In the genomic region with DNA sequence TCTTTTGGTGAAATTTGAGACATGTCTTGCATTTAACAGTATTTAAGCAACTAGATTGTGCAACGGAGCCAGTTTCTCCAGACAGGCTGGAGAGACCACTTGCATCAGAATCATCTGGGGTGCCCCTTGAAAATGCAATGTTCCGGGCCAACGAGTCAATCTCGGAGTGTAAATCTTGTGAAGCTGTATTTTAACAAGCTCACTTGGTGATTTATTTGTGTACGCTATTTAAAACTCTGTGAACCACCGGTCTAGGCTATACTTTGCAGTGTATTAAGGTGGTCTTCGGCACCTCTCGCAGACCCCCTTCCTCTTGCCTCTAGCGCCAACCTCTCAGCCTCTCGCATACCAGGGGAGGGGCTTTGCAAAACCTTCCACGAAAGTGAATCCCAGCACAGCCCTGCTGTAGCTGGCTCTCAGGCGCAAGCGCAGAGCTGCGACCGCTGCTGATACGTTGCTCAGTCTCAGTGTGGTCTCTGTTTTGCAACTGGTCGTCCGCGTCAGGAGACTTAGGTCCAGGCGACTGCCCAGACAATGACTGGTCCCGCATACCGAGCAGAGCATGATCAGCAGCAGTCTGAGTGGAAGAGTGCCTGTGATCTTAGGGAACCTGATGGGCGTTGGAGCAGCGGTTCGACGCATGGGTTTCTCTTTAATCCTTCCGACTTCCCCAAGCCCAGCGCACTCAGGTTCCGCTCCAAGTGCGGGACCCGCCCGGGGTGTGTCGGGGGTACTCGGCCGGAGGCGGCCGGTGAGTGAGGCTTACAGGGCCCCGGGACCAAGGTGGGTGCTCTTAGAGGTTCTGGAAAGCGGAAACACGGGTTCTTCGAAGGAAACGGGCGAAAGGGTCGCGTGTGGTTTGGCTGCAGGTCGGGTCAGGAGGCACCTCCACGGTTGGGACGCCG, we compare ENCODE assay signal across 1 cellular context.
TF ChIP-seq lines count a peak whose summit lies in the region.

A gene (plus strand): TSS at position 467 of the 905 bp plus-strand sequence. CDS start 11,612 bp downstream, outside the sequence.

TF ChIP-seq in GM12878, 131 proteins besides CTCF, POLR2A, EP300 and RAD21 (continued from another document and continues in another):
- TF ChIP-seq, protein P1, sequence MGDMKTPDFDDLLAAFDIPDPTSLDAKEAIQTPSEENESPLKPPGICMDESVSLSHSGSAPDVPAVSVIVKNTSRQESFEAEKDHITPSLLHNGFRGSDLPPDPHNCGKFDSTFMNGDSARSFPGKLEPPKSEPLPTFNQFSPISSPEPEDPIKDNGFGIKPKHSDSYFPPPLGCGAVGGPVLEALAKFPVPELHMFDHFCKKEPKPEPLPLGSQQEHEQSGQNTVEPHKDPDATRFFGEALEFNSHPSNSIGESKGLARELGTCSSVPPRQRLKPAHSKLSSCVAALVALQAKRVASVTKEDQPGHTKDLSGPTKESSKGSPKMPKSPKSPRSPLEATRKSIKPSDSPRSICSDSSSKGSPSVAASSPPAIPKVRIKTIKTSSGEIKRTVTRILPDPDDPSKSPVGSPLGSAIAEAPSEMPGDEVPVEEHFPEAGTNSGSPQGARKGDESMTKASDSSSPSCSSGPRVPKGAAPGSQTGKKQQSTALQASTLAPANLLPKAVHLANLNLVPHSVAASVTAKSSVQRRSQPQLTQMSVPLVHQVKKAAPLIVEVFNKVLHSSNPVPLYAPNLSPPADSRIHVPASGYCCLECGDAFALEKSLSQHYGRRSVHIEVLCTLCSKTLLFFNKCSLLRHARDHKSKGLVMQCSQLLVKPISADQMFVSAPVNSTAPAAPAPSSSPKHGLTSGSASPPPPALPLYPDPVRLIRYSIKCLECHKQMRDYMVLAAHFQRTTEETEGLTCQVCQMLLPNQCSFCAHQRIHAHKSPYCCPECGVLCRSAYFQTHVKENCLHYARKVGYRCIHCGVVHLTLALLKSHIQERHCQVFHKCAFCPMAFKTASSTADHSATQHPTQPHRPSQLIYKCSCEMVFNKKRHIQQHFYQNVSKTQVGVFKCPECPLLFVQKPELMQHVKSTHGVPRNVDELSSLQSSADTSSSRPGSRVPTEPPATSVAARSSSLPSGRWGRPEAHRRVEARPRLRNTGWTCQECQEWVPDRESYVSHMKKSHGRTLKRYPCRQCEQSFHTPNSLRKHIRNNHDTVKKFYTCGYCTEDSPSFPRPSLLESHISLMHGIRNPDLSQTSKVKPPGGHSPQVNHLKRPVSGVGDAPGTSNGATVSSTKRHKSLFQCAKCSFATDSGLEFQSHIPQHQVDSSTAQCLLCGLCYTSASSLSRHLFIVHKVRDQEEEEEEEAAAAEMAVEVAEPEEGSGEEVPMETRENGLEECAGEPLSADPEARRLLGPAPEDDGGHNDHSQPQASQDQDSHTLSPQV (IDR thresholded peaks at IDR 0.05): no peak
- TF ChIP-seq IKZF1 (conservative IDR thresholded peaks at IDR 0.05) (peak; percentile 71), ZNF24 (IDR thresholded peaks at IDR 0.05) (no peak), TCF3 (IDR thresholded peaks at IDR 0.05; ENCODE audit: borderline replicate concordance, insufficient read depth, low read depth, low read length) (0 out of 2 replicates have a peak, but pooled peaks have one; percentile 19), SP1 (IDR thresholded peaks at IDR 0.05; ENCODE audit: low read depth, low read length) (no peak), NFXL1 (IDR thresholded peaks at IDR 0.05; ENCODE audit: borderline replicate concordance) (no peak), ZBED1 (IDR thresholded peaks at IDR 0.05; ENCODE audit: borderline replicate concordance) (no peak), KAT2A (conservative IDR thresholded peaks at IDR 0.05; ENCODE audit: control insufficient read depth, low read depth, low read length) (no peak), ZNF274 (IDR thresholded peaks at IDR 0.05; ENCODE audit: insufficient read depth, insufficient read length) (no peak), ESRRA (IDR thresholded peaks at IDR 0.05; ENCODE audit: low read length) (no peak)
- TF ChIP-seq, protein P2, sequence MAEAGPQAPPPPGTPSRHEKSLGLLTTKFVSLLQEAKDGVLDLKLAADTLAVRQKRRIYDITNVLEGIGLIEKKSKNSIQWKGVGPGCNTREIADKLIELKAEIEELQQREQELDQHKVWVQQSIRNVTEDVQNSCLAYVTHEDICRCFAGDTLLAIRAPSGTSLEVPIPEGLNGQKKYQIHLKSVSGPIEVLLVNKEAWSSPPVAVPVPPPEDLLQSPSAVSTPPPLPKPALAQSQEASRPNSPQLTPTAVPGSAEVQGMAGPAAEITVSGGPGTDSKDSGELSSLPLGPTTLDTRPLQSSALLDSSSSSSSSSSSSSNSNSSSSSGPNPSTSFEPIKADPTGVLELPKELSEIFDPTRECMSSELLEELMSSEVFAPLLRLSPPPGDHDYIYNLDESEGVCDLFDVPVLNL (IDR thresholded peaks at IDR 0.05; ENCODE audit: low read depth, low read length): 0 out of 2 replicates have a peak, but pooled peaks have one; percentile 14
- TF ChIP-seq, protein P3, sequence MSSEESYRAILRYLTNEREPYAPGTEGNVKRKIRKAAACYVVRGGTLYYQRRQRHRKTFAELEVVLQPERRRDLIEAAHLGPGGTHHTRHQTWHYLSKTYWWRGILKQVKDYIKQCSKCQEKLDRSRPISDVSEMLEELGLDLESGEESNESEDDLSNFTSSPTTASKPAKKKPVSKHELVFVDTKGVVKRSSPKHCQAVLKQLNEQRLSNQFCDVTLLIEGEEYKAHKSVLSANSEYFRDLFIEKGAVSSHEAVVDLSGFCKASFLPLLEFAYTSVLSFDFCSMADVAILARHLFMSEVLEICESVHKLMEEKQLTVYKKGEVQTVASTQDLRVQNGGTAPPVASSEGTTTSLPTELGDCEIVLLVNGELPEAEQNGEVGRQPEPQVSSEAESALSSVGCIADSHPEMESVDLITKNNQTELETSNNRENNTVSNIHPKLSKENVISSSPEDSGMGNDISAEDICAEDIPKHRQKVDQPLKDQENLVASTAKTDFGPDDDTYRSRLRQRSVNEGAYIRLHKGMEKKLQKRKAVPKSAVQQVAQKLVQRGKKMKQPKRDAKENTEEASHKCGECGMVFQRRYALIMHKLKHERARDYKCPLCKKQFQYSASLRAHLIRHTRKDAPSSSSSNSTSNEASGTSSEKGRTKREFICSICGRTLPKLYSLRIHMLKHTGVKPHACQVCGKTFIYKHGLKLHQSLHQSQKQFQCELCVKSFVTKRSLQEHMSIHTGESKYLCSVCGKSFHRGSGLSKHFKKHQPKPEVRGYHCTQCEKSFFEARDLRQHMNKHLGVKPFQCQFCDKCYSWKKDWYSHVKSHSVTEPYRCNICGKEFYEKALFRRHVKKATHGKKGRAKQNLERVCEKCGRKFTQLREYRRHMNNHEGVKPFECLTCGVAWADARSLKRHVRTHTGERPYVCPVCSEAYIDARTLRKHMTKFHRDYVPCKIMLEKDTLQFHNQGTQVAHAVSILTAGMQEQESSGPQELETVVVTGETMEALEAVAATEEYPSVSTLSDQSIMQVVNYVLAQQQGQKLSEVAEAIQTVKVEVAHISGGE (CRISPR knock-in tag; IDR thresholded peaks at IDR 0.05): peak; percentile 91
- TF ChIP-seq, protein P4, sequence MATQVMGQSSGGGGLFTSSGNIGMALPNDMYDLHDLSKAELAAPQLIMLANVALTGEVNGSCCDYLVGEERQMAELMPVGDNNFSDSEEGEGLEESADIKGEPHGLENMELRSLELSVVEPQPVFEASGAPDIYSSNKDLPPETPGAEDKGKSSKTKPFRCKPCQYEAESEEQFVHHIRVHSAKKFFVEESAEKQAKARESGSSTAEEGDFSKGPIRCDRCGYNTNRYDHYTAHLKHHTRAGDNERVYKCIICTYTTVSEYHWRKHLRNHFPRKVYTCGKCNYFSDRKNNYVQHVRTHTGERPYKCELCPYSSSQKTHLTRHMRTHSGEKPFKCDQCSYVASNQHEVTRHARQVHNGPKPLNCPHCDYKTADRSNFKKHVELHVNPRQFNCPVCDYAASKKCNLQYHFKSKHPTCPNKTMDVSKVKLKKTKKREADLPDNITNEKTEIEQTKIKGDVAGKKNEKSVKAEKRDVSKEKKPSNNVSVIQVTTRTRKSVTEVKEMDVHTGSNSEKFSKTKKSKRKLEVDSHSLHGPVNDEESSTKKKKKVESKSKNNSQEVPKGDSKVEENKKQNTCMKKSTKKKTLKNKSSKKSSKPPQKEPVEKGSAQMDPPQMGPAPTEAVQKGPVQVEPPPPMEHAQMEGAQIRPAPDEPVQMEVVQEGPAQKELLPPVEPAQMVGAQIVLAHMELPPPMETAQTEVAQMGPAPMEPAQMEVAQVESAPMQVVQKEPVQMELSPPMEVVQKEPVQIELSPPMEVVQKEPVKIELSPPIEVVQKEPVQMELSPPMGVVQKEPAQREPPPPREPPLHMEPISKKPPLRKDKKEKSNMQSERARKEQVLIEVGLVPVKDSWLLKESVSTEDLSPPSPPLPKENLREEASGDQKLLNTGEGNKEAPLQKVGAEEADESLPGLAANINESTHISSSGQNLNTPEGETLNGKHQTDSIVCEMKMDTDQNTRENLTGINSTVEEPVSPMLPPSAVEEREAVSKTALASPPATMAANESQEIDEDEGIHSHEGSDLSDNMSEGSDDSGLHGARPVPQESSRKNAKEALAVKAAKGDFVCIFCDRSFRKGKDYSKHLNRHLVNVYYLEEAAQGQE (IDR thresholded peaks at IDR 0.05; ENCODE audit: low read depth, low read length): no peak
- TF ChIP-seq, protein P5, sequence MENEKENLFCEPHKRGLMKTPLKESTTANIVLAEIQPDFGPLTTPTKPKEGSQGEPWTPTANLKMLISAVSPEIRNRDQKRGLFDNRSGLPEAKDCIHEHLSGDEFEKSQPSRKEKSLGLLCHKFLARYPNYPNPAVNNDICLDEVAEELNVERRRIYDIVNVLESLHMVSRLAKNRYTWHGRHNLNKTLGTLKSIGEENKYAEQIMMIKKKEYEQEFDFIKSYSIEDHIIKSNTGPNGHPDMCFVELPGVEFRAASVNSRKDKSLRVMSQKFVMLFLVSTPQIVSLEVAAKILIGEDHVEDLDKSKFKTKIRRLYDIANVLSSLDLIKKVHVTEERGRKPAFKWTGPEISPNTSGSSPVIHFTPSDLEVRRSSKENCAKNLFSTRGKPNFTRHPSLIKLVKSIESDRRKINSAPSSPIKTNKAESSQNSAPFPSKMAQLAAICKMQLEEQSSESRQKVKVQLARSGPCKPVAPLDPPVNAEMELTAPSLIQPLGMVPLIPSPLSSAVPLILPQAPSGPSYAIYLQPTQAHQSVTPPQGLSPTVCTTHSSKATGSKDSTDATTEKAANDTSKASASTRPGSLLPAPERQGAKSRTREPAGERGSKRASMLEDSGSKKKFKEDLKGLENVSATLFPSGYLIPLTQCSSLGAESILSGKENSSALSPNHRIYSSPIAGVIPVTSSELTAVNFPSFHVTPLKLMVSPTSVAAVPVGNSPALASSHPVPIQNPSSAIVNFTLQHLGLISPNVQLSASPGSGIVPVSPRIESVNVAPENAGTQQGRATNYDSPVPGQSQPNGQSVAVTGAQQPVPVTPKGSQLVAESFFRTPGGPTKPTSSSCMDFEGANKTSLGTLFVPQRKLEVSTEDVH (IDR thresholded peaks at IDR 0.05; ENCODE audit: low read depth, partially characterized antibody): no peak
- TF ChIP-seq, protein P6, sequence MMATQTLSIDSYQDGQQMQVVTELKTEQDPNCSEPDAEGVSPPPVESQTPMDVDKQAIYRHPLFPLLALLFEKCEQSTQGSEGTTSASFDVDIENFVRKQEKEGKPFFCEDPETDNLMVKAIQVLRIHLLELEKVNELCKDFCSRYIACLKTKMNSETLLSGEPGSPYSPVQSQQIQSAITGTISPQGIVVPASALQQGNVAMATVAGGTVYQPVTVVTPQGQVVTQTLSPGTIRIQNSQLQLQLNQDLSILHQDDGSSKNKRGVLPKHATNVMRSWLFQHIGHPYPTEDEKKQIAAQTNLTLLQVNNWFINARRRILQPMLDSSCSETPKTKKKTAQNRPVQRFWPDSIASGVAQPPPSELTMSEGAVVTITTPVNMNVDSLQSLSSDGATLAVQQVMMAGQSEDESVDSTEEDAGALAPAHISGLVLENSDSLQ (IDR thresholded peaks at IDR 0.05): peak; percentile 22; the same call in 1 of the 2 replicates
- TF ChIP-seq, protein P7, sequence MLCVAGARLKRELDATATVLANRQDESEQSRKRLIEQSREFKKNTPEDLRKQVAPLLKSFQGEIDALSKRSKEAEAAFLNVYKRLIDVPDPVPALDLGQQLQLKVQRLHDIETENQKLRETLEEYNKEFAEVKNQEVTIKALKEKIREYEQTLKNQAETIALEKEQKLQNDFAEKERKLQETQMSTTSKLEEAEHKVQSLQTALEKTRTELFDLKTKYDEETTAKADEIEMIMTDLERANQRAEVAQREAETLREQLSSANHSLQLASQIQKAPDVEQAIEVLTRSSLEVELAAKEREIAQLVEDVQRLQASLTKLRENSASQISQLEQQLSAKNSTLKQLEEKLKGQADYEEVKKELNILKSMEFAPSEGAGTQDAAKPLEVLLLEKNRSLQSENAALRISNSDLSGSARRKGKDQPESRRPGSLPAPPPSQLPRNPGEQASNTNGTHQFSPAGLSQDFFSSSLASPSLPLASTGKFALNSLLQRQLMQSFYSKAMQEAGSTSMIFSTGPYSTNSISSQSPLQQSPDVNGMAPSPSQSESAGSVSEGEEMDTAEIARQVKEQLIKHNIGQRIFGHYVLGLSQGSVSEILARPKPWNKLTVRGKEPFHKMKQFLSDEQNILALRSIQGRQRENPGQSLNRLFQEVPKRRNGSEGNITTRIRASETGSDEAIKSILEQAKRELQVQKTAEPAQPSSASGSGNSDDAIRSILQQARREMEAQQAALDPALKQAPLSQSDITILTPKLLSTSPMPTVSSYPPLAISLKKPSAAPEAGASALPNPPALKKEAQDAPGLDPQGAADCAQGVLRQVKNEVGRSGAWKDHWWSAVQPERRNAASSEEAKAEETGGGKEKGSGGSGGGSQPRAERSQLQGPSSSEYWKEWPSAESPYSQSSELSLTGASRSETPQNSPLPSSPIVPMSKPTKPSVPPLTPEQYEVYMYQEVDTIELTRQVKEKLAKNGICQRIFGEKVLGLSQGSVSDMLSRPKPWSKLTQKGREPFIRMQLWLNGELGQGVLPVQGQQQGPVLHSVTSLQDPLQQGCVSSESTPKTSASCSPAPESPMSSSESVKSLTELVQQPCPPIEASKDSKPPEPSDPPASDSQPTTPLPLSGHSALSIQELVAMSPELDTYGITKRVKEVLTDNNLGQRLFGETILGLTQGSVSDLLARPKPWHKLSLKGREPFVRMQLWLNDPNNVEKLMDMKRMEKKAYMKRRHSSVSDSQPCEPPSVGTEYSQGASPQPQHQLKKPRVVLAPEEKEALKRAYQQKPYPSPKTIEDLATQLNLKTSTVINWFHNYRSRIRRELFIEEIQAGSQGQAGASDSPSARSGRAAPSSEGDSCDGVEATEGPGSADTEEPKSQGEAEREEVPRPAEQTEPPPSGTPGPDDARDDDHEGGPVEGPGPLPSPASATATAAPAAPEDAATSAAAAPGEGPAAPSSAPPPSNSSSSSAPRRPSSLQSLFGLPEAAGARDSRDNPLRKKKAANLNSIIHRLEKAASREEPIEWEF (IDR thresholded peaks at IDR 0.05; ENCODE audit: insufficient replicate concordance, low read depth, low read length): no peak
